ENCODE assay signal across 1 cellular context in genomic region chr9:113520109-113520642, GRCh38.
TF ChIP-seq lines count a peak whose summit lies in the region.

No MANE protein-coding gene starts in this region.

TF ChIP-seq in HepG2, 621 proteins besides CTCF, POLR2A, EP300 and RAD21 (continued from another document):
- TF ChIP-seq, protein P1, sequence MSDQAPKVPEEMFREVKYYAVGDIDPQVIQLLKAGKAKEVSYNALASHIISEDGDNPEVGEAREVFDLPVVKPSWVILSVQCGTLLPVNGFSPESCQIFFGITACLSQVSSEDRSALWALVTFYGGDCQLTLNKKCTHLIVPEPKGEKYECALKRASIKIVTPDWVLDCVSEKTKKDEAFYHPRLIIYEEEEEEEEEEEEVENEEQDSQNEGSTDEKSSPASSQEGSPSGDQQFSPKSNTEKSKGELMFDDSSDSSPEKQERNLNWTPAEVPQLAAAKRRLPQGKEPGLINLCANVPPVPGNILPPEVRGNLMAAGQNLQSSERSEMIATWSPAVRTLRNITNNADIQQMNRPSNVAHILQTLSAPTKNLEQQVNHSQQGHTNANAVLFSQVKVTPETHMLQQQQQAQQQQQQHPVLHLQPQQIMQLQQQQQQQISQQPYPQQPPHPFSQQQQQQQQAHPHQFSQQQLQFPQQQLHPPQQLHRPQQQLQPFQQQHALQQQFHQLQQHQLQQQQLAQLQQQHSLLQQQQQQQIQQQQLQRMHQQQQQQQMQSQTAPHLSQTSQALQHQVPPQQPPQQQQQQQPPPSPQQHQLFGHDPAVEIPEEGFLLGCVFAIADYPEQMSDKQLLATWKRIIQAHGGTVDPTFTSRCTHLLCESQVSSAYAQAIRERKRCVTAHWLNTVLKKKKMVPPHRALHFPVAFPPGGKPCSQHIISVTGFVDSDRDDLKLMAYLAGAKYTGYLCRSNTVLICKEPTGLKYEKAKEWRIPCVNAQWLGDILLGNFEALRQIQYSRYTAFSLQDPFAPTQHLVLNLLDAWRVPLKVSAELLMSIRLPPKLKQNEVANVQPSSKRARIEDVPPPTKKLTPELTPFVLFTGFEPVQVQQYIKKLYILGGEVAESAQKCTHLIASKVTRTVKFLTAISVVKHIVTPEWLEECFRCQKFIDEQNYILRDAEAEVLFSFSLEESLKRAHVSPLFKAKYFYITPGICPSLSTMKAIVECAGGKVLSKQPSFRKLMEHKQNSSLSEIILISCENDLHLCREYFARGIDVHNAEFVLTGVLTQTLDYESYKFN (CRISPR knock-in tag; conservative IDR thresholded peaks at IDR 0.05): 0 out of 2 replicates have a peak, but pooled peaks have one; percentile 4
- 0 out of 2 replicates have a peak, but pooled peaks have one; percentile 27 for TF ChIP-seq ZNF501 (CRISPR knock-in tag; IDR thresholded peaks at IDR 0.05)
- TF ChIP-seq AFF4 (CRISPR knock-in tag; IDR thresholded peaks at IDR 0.05): no peak
- TF ChIP-seq, protein P2, sequence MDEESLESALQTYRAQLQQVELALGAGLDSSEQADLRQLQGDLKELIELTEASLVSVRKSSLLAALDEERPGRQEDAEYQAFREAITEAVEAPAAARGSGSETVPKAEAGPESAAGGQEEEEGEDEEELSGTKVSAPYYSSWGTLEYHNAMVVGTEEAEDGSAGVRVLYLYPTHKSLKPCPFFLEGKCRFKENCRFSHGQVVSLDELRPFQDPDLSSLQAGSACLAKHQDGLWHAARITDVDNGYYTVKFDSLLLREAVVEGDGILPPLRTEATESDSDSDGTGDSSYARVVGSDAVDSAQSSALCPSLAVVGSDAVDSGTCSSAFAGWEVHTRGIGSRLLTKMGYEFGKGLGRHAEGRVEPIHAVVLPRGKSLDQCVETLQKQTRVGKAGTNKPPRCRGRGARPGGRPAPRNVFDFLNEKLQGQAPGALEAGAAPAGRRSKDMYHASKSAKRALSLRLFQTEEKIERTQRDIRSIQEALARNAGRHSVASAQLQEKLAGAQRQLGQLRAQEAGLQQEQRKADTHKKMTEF (CRISPR knock-in tag; IDR thresholded peaks at IDR 0.05): 0 out of 2 replicates have a peak, but pooled peaks have one; percentile 3
- 0 out of 2 replicates have a peak, but pooled peaks have one; percentile 4 for TF ChIP-seq ARID5B (CRISPR knock-in tag; IDR thresholded peaks at IDR 0.05)
